ENCODE assay signal across 24 cellular contexts in genomic region chr14:89629383-89629782, GRCh38.
DNase-seq lines count a peak whose midpoint lies in the region; ATAC-seq, FAIRE-seq and TF ChIP-seq lines count a peak whose summit lies in the region.
"Had no signal": no experiment of that assay in that cellular context is flagged by ENCODE, and none has a peak within 500 bp of the region (broad histone marks: within the 10 kb centered on the region; RNA-seq: fewer than 3 reads in every experiment).

No MANE protein-coding gene starts in this region.

- peaks cover 24% of the 10 kb centered on the region for H3K4me1 ChIP-seq in CD4-positive, CD25-positive, alpha-beta regulatory T cell (ENCODE audit: control insufficient read depth, insufficient read depth, low read length, poor library complexity, severe bottlenecking)
- H3K4me1 ChIP-seq in kidney (ENCODE audit: control insufficient read depth in 1 of 2, insufficient read depth in 1 of 2, low read depth in 1 of 2, low read length in 2 of 2) = no peaks in the 10 kb centered on the region

- intact Hi-C loops in kidney (cut with DNase I) = no loop called here

- no peak overlapping the region for H3K9ac ChIP-seq in kidney (ENCODE audit: low read length in 2 of 2)

- H3K9me3 ChIP-seq in CD4-positive, CD25-positive, alpha-beta regulatory T cell (ENCODE audit: control insufficient read depth in 2 of 2, low read length in 2 of 2) = no peaks in the 10 kb centered on the region
- H3K9me3 ChIP-seq in kidney (ENCODE audit: control insufficient read depth in 1 of 2, low read length in 2 of 2) = no peaks in the 10 kb centered on the region
- H3K9me3 ChIP-seq: suprapubic skin had no signal

- peak overlapping the region in 1 of 4 donors; percentile 58 for H3K4me3 Mint-ChIP-seq in CD4-positive, CD25-positive, alpha-beta regulatory T cell
- H3K4me3 Mint-ChIP-seq in activated CD8-positive, alpha-beta T cell treated with anti-CD3 and anti-CD28 coated beads, Interleukin-2, amount 10 ng/mL, durations not matched to agents 7 days and 5 days = no peak overlapping the region
- H3K4me3 Mint-ChIP-seq: activated CD4-positive, alpha-beta memory T cell treated with anti-CD3 and anti-CD28 coated beads, Interleukin-2, amount 10 ng/mL, durations not matched to agents 7 days and 5 days had no signal

- TF ChIP-seq CTCF in kidney (IDR thresholded peaks at IDR 0.05; ENCODE audit: borderline replicate concordance, extremely low read depth, insufficient read depth) = no peak

- peaks cover 32 to 65% (median 43%) of the 10 kb centered on the region in 4 donors for H3K4me1 Mint-ChIP-seq in CD4-positive, CD25-positive, alpha-beta regulatory T cell
- H3K4me1 Mint-ChIP-seq in activated CD8-positive, alpha-beta T cell treated with anti-CD3 and anti-CD28 coated beads, Interleukin-2, amount 10 ng/mL, durations not matched to agents 7 days and 5 days (ENCODE audit: low read depth) = peaks cover 45% of the 10 kb centered on the region

- CTCF ChIA-PET in activated CD8-positive, alpha-beta T cell treated with anti-CD3 and anti-CD28 coated beads, Interleukin-2, amount 10 ng/mL, durations not matched to agents 7 days and 5 days (lab: Charles Lee) = interaction anchor here (2.9 kb wide), 1 partner anchor 12 kb away, joined by 9 read pairs; no protein-coding TSS in a partner anchor

- no peak for TF ChIP-seq POLR2A in GM12892 (IDR thresholded peaks at IDR 0.05; ENCODE audit: low read depth, low read length)

- FAIRE-seq in GM12892 (lab: Jason Lieb, UNC) (peak; percentile 46), kidney (lab: Jason Lieb, UNC) (no peak)
- FAIRE-seq: bronchial epithelial cell, islet of Langerhans had no signal

- POLR2A ChIA-PET in activated CD8-positive, alpha-beta T cell treated with anti-CD3 and anti-CD28 coated beads, Interleukin-2, amount 10 ng/mL, durations not matched to agents 7 days and 5 days (lab: Charles Lee) = interaction anchor here (0.7 to 2.9 kb wide), 4 partner anchors 8 to 87 kb away, joined by 3 to 18 read pairs (median 10); no protein-coding TSS in a partner anchor

- no peak for ATAC-seq in CD4-positive, CD25-positive, alpha-beta regulatory T cell (ENCODE audit: low read depth in 2 of 2)
- ATAC-seq in activated CD8-positive, alpha-beta T cell treated with anti-CD3 and anti-CD28 coated beads, Interleukin-2, amount 10 ng/mL, durations not matched to agents 7 days and 5 days = no peak
- no peak for ATAC-seq in GM18861 (IDR thresholded peaks at IDR 0.05; ENCODE audit: unreplicated experiment)
- no peak for ATAC-seq in GM21515 (IDR thresholded peaks at IDR 0.05; ENCODE audit: unreplicated experiment)
- ATAC-seq in HG02970 (IDR thresholded peaks at IDR 0.05; ENCODE audit: low FRiP score, unreplicated experiment) = no peak
- no peak for ATAC-seq in GM21723 (IDR thresholded peaks at IDR 0.05; ENCODE audit: unreplicated experiment)
- ATAC-seq: HCT116, heart right ventricle, right cardiac atrium had no signal

- peak overlapping the region; percentile 46 for H3K4me3 ChIP-seq in CD4-positive, CD25-positive, alpha-beta regulatory T cell (ENCODE audit: low read depth, low read length)
- peak overlapping the region; percentile 7 to 31 for H3K4me3 ChIP-seq in kidney (ENCODE audit: low read length in 2 of 2)
- H3K4me3 ChIP-seq: heart right ventricle, SK-N-MC, suprapubic skin had no signal

- H3K27me3 ChIP-seq in CD4-positive, CD25-positive, alpha-beta regulatory T cell (ENCODE audit: control insufficient read depth, insufficient read depth, low read length) = no peaks in the 10 kb centered on the region
- H3K27me3 ChIP-seq: heart right ventricle, suprapubic skin had no signal

- H3K9me3 Mint-ChIP-seq in CD4-positive, CD25-positive, alpha-beta regulatory T cell = peaks cover 0 to 4% (median 0%) of the 10 kb centered on the region in 7 donors
- H3K9me3 Mint-ChIP-seq in activated CD8-positive, alpha-beta T cell treated with anti-CD3 and anti-CD28 coated beads, Interleukin-2, amount 10 ng/mL, durations not matched to agents 7 days and 5 days (ENCODE audit: insufficient read depth) = peaks cover 17% of the 10 kb centered on the region

- H3K27ac Mint-ChIP-seq in CD4-positive, CD25-positive, alpha-beta regulatory T cell = peak overlapping the region; percentile 64 to 97 (median 73)
- H3K27ac Mint-ChIP-seq in activated CD8-positive, alpha-beta T cell treated with anti-CD3 and anti-CD28 coated beads, Interleukin-2, amount 10 ng/mL, durations not matched to agents 7 days and 5 days = peak overlapping the region; percentile 48
- H3K27ac Mint-ChIP-seq: activated CD4-positive, alpha-beta memory T cell treated with anti-CD3 and anti-CD28 coated beads, Interleukin-2, amount 10 ng/mL, durations not matched to agents 7 days and 5 days had no signal

- H3K27me3 Mint-ChIP-seq in CD4-positive, CD25-positive, alpha-beta regulatory T cell = no peaks in the 10 kb centered on the region
- H3K27me3 Mint-ChIP-seq in activated CD8-positive, alpha-beta T cell treated with anti-CD3 and anti-CD28 coated beads, Interleukin-2, amount 10 ng/mL, durations not matched to agents 7 days and 5 days (ENCODE audit: low read depth) = no peaks in the 10 kb centered on the region
- H3K27me3 Mint-ChIP-seq: activated CD4-positive, alpha-beta memory T cell treated with anti-CD3 and anti-CD28 coated beads, Interleukin-2, amount 10 ng/mL, durations not matched to agents 7 days and 5 days had no signal

- no peak overlapping the region for H3K27ac ChIP-seq in CD4-positive, CD25-positive, alpha-beta regulatory T cell (ENCODE audit: insufficient read depth, low read length, poor library complexity, severe bottlenecking)
- no peak overlapping the region for H3K27ac ChIP-seq in kidney (ENCODE audit: low read depth in 2 of 2, low read length in 2 of 2)
- H3K27ac ChIP-seq: heart right ventricle, SK-N-MC, suprapubic skin had no signal

- peak in 1 of 3 donors; percentile 33 for DNase-seq in CD4-positive, CD25-positive, alpha-beta regulatory T cell
- no peak for DNase-seq in GM12892 (ENCODE audit: insufficient read length)
- DNase-seq in activated CD8-positive, alpha-beta T cell treated with anti-CD3 and anti-CD28 coated beads, Interleukin-2, amount 10 ng/mL, durations not matched to agents 7 days and 5 days = no peak
- DNase-seq in kidney = no peak
- DNase-seq: activated CD4-positive, alpha-beta memory T cell treated with anti-CD3 and anti-CD28 coated beads, Interleukin-2, amount 10 ng/mL, durations not matched to agents 7 days and 5 days; activated gamma-delta T cell; dermis blood vessel endothelial cell; DMS 273 treated with DMSO at 0.1 percent for 48 hours; GF-D8; heart right ventricle; NCI-H1930; NCI-H510A; nucleus accumbens; right cardiac atrium; stimulated activated CD4-positive, alpha-beta T cell treated with anti-CD3 and anti-CD28 coated beads, Interleukin-1b, Interleukin-23, amount 100 ng/mL, for 48 hours had no signal

- H3K36me3 ChIP-seq in CD4-positive, CD25-positive, alpha-beta regulatory T cell (ENCODE audit: control insufficient read depth, insufficient read depth, low read length) = no peaks in the 10 kb centered on the region
- no peaks in the 10 kb centered on the region for H3K36me3 ChIP-seq in kidney (ENCODE audit: control insufficient read depth in 1 of 2, insufficient read depth in 2 of 2, low read length in 2 of 2)
- H3K36me3 ChIP-seq: heart right ventricle, suprapubic skin had no signal

- no peaks in the 10 kb centered on the region for H3K36me3 Mint-ChIP-seq in CD4-positive, CD25-positive, alpha-beta regulatory T cell
- H3K36me3 Mint-ChIP-seq in activated CD8-positive, alpha-beta T cell treated with anti-CD3 and anti-CD28 coated beads, Interleukin-2, amount 10 ng/mL, durations not matched to agents 7 days and 5 days (ENCODE audit: low read depth) = peaks cover 22% of the 10 kb centered on the region
